ENCODE assay signal across 1 cellular context in the genomic region with DNA sequence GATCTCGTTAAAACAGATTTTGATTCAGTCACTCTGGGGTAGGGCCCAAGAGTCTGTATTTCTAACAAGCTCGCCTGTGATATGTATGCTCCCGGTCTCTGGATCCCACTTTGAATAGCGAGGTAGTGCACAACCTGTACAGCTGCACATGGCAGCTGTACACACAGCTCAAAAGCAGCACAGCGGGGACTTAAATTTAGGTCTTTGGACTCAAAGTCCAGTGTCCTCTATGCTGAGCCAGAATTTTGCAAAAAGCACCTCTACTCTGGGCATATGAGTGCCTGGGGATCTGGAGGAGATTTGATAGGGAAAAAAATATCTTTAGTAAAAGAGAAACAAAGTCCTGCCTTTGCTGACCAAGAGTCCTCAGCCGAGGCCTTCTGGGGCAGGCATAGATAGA.
TF ChIP-seq lines count a peak whose summit lies in the region.

No MANE protein-coding gene starts in this region.

TF ChIP-seq in HepG2, 621 proteins besides CTCF, POLR2A, EP300 and RAD21 (continued from another document):
- TF ChIP-seq IRF2 (CRISPR knock-in tag; IDR thresholded peaks at IDR 0.05) (no peak), HNRNPL (IDR thresholded peaks at IDR 0.05; ENCODE audit: low read depth, low read length) (no peak), MTA1 (CRISPR knock-in tag; IDR thresholded peaks at IDR 0.05; ENCODE audit: borderline replicate concordance) (no peak)
